13 cellular contexts compared by ENCODE assay signal in the genomic region with DNA sequence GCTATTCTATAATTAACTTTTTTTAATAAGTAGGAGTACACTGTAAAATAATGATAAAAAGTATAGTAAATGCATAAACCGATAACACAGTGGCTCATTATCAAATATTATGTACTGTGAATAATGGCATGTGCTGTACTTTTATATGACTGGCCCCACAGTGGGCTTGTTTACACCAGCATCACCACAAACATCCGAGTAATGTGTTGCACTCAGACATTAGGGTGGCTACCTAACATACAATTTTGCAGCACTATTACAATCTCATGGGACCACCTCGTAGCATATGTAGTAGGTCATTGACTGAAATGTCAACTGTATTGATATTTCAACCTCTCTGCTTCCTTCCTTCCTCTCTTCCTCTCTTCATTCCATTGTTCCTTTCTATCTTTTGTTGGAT. TPM values are rescaled to one million over a fixed set of nuclear protein-coding genes. Genes with fewer than 3 reads are reported as not detected.
A peak's percentile ranks its signal among the peaks of the same experiment; 100 is the strongest.
DNase-seq lines count a peak whose midpoint lies in the region; FAIRE-seq lines count a peak whose summit lies in the region.
"Had no signal": no experiment of that assay in that cellular context is flagged by ENCODE, and none has a peak within 500 bp of the region (broad histone marks: within the 10 kb centered on the region; RNA-seq: fewer than 3 reads in every experiment).

No MANE protein-coding gene starts in this region.

- peak; percentile 42 for DNase-seq in ELR (ENCODE audit: low read depth)
- peak; percentile 14 for DNase-seq in NCI-H460 (ENCODE audit: extremely low read depth, low read depth)
- peak; percentile 19 for DNase-seq in amniotic epithelial cell (ENCODE audit: low read depth)
- no peak for DNase-seq in urothelium cell line (ENCODE audit: low spot score)
- DNase-seq in HUDEP-2 (lab: John Stamatoyannopoulos, UW; ENCODE audit: unreplicated experiment in 76 of 76) = no peak
- DNase-seq in GM19240 (ENCODE audit: insufficient read length, low spot score) = no peak
- DNase-seq in activated T-cell treated with anti-CD3 and anti-CD28 coated beads for 4 hours = no peak
- DNase-seq: BE2C; CD4-positive, alpha-beta memory T cell; DMS79; GF-D8 had no signal

- peak; percentile 89 for FAIRE-seq in urothelium cell line (lab: Jason Lieb, UNC)
- FAIRE-seq: H1, K562 had no signal

RNA-seq across cellular contexts. Expression of a gene that starts 51.7 kb away (rescaled TPM):
- 0.07 and 0.20 TPM in 2 replicates for total RNA-seq in NCI-H460 (2014; rRNA removed; shearing (Covaris generic))
- polyA plus RNA-seq in NCI-H460 (2014; cell fraction: nucleus; rRNA removed) = not detected in 2 replicates
- total RNA-seq: CD4-positive, alpha-beta memory T cell; H1; K562 had no signal
- polyA plus RNA-seq: CD4-positive, alpha-beta memory T cell; K562 had no signal

Comparison
In these comparisons a context has a peak if more than half of its experiments do, and no peak if none do; other contexts are left out.
1. DNase-seq: peak in ELR (single experiment), NCI-H460 (single experiment) and amniotic epithelial cell (single experiment); none in urothelium cell line (single experiment), HUDEP-2 (0 of 76), GM19240 (single experiment) and activated T-cell treated with anti-CD3 and anti-CD28 coated beads for 4 hours (single experiment).